In the genomic region with DNA sequence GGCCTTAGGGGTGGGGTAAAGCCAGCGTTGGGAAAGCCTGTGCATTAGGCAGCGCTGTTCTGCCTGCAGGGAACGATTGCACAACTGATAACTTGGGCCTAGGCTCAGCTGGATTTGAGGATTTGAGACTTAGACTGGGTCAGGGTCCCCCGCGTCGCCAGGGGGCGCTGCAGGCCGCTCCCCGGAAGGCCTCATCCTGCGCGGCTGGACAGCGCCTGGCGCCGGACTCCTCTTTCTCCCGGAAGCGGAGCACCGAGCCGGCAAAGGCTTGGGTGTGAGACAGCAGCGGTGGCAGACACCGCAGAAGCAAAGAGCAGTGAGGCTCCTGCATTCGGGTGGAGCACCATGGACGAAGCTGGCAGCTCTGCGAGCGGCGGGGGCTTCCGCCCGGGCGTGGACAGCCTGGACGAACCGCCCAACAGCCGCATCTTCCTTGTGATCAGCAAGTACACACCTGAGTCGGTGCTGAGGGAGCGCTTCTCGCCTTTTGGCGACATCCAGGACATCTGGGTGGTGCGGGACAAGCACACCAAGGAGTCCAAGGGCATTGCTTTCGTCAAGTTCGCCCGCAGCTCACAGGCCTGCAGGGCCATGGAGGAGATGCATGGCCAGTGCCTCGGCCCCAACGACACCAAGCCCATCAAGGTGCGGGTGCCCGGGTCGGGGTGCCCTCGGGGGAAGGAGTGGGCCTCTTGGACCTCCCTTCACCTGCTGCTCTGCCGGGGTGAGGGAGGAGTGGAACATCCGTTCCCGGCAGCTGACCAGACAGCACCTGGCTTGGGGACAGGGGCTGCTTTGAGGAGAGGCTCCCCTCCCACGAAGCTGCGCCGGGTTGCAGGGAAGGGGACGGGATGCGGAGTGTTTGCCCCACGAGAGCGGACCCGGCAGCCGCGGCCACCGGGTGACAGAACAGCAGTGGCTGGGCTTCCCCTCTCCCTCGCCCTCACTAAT, we compare ENCODE assay signal across 8 cellular contexts. TPM values are rescaled to one million over a fixed set of nuclear protein-coding genes. Genes with fewer than 3 reads are reported as not detected.
DNase-seq lines count a peak whose midpoint lies in the region; ATAC-seq and TF ChIP-seq lines count a peak whose summit lies in the region.

A gene with protein sequence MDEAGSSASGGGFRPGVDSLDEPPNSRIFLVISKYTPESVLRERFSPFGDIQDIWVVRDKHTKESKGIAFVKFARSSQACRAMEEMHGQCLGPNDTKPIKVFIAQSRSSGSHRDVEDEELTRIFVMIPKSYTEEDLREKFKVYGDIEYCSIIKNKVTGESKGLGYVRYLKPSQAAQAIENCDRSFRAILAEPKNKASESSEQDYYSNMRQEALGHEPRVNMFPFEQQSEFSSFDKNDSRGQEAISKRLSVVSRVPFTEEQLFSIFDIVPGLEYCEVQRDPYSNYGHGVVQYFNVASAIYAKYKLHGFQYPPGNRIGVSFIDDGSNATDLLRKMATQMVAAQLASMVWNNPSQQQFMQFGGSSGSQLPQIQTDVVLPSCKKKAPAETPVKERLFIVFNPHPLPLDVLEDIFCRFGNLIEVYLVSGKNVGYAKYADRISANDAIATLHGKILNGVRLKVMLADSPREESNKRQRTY (plus strand): TSS at position 236 of the 951 bp plus-strand sequence. CDS start 110 bp downstream, at position 346.

- H3K4me3 ChIP-seq in PC-9: peak within 1 kb of the TSS; percentile 77
- peak within 1 kb of the TSS; percentile 97 to 99 for H3K4me3 ChIP-seq in muscle layer of duodenum (ENCODE audit: low read depth in 1 of 2, low read length in 2 of 2)

- no peaks in the 10 kb centered on the region for H3K9me3 ChIP-seq in PC-9 (ENCODE audit: insufficient read depth, low read depth)
- H3K9me3 ChIP-seq in muscle layer of duodenum (ENCODE audit: control insufficient read depth in 1 of 2, low read length in 2 of 2): no peaks in the 10 kb centered on the region

- peak; percentile 48; the same call in 1 of the 2 replicates for TF ChIP-seq RAD21 in Ishikawa (IDR thresholded peaks at IDR 0.05; ENCODE audit: low read depth)

- ATAC-seq in GM21576 (IDR thresholded peaks at IDR 0.05; ENCODE audit: unreplicated experiment) (peak; percentile 86), esophagus mucosa (peak; percentile 99)

- H2AFZ ChIP-seq in PC-9: peak within 1 kb of the TSS; percentile 98

- BruUV-seq in PC-9 (replicated peaks; lab: Mats Ljungman, UMichigan): TSS peak; percentile 44

- CTCF ChIA-PET in PC-9 (lab: Charles Lee): interaction anchor here (0.5 to 4.1 kb wide), 9 partner anchors 18 to 316 kb away, joined by 3 to 19 read pairs (median 3); no protein-coding TSS in a partner anchor

- intact Hi-C loops in PC-9 (cut with micrococcal nuclease; ENCODE audit: unreplicated experiment): loop anchor here (1.0 to 10.0 kb wide), 13 partner anchors 40 to 800 kb away; a partner anchor contains a TSS

- no peaks in the 10 kb centered on the region for H3K27me3 ChIP-seq in PC-9 (ENCODE audit: insufficient read depth, low read depth)
- H3K27me3 ChIP-seq in muscle layer of duodenum (ENCODE audit: low read depth, low read length): no peaks in the 10 kb centered on the region

- peaks cover 8% of the 10 kb centered on the region; the same call in 1 of the 2 replicates for H3K79me2 ChIP-seq in PC-9 (ENCODE audit: low read depth)

- TF ChIP-seq EP300 in Ishikawa (IDR thresholded peaks at IDR 0.05; ENCODE audit: borderline replicate concordance): peak; percentile 19; the same call in 1 of the 2 replicates

- POLR2A ChIA-PET in PC-9 (lab: Charles Lee; ENCODE audit: unreplicated experiment): interaction anchor here (0.7 kb wide), 2 partner anchors 131 to 589 kb away, joined by 3 to 5 read pairs; no protein-coding TSS in a partner anchor

- H3K4me1 ChIP-seq in PC-9 (replicated peaks; ENCODE audit: insufficient read depth) (peaks cover 15% of the 10 kb centered on the region), muscle layer of duodenum (ENCODE audit: control insufficient read depth in 1 of 2, insufficient read depth in 2 of 2, low read length in 2 of 2) (peaks cover 6 to 12% of the 10 kb centered on the region in 2 donors)

- peak within 1 kb of the TSS; percentile 74 for H3K4me2 ChIP-seq in PC-9

- no peaks in the 10 kb centered on the region for H4K20me1 ChIP-seq in PC-9 (ENCODE audit: insufficient read depth)

- H3K9me2 ChIP-seq in PC-9 (ENCODE audit: insufficient read depth): no peaks in the 10 kb centered on the region

- H3F3A ChIP-seq in PC-9 (ENCODE audit: insufficient read depth, low read depth): no peaks in the 10 kb centered on the region

- no peaks in the 10 kb centered on the region for H3K36me3 ChIP-seq in PC-9 (ENCODE audit: low read depth)
- H3K36me3 ChIP-seq in muscle layer of duodenum (ENCODE audit: control insufficient read depth in 1 of 2, insufficient read depth in 2 of 2, low read length in 2 of 2): peaks cover 1 to 6% of the 10 kb centered on the region in 2 donors

- TF ChIP-seq CTCF in PC-9 (conservative IDR thresholded peaks at IDR 0.05): peak; percentile 100

- H3K27ac ChIP-seq in PC-9: no peak within 1 kb of the TSS; the same call in 1 of the 2 replicates
- peak within 1 kb of the TSS; percentile 74 for H3K27ac ChIP-seq in muscle layer of duodenum (ENCODE audit: low read length)

- DNase-seq in DMS79 (lab: John Stamatoyannopoulos, UW) (peak; percentile 80), PC-9 (peak; percentile 92 to 96)
- DNase-seq in activated T-cell treated with anti-CD3 and anti-CD28 coated beads, Interleukin-2, amount 50 U/mL, for 1 hour: peak; percentile 86
- peak; percentile 63 to 79 for DNase-seq in stimulated activated CD8-positive, alpha-beta memory T cell treated with anti-CD3 and anti-CD28 coated beads, Interleukin-7, amount 100 ng/mL, for 4 hours (ENCODE audit: low read depth in 2 of 2)

TF ChIP-seq in Ishikawa, 13 proteins besides CTCF, POLR2A, EP300 and RAD21:
- TF ChIP-seq, protein P1, sequence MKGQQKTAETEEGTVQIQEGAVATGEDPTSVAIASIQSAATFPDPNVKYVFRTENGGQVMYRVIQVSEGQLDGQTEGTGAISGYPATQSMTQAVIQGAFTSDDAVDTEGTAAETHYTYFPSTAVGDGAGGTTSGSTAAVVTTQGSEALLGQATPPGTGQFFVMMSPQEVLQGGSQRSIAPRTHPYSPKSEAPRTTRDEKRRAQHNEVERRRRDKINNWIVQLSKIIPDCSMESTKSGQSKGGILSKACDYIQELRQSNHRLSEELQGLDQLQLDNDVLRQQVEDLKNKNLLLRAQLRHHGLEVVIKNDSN (IDR thresholded peaks at IDR 0.05): no peak
- TF ChIP-seq, protein P2, sequence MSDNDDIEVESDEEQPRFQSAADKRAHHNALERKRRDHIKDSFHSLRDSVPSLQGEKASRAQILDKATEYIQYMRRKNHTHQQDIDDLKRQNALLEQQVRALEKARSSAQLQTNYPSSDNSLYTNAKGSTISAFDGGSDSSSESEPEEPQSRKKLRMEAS (IDR thresholded peaks at IDR 0.05): peak; percentile 58
- peak; percentile 92 for TF ChIP-seq TAF1 (IDR thresholded peaks at IDR 0.05; ENCODE audit: low read depth)
- peak; percentile 45; the same call in 1 of the 2 replicates for TF ChIP-seq NFIC (IDR thresholded peaks at IDR 0.05)
- peak; percentile 66; the same call in 1 of the 2 replicates for TF ChIP-seq TCF12 (IDR thresholded peaks at IDR 0.05; ENCODE audit: low read depth)
- no peak for TF ChIP-seq CREB1 (IDR thresholded peaks at IDR 0.05; ENCODE audit: low read depth)
- TF ChIP-seq YY1 (IDR thresholded peaks at IDR 0.05; ENCODE audit: low read depth): peak; percentile 59; the same call in 1 of the 2 replicates
- TF ChIP-seq TEAD4 (IDR thresholded peaks at IDR 0.05): no peak; the same call in 1 of the 2 replicates
- TF ChIP-seq EGR1 (IDR thresholded peaks at IDR 0.05): no peak; the same call in 1 of the 2 replicates
- peak; percentile 96 for TF ChIP-seq CEBPB (IDR thresholded peaks at IDR 0.05)
- TF ChIP-seq, protein P3, sequence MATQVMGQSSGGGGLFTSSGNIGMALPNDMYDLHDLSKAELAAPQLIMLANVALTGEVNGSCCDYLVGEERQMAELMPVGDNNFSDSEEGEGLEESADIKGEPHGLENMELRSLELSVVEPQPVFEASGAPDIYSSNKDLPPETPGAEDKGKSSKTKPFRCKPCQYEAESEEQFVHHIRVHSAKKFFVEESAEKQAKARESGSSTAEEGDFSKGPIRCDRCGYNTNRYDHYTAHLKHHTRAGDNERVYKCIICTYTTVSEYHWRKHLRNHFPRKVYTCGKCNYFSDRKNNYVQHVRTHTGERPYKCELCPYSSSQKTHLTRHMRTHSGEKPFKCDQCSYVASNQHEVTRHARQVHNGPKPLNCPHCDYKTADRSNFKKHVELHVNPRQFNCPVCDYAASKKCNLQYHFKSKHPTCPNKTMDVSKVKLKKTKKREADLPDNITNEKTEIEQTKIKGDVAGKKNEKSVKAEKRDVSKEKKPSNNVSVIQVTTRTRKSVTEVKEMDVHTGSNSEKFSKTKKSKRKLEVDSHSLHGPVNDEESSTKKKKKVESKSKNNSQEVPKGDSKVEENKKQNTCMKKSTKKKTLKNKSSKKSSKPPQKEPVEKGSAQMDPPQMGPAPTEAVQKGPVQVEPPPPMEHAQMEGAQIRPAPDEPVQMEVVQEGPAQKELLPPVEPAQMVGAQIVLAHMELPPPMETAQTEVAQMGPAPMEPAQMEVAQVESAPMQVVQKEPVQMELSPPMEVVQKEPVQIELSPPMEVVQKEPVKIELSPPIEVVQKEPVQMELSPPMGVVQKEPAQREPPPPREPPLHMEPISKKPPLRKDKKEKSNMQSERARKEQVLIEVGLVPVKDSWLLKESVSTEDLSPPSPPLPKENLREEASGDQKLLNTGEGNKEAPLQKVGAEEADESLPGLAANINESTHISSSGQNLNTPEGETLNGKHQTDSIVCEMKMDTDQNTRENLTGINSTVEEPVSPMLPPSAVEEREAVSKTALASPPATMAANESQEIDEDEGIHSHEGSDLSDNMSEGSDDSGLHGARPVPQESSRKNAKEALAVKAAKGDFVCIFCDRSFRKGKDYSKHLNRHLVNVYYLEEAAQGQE (IDR thresholded peaks at IDR 0.05; ENCODE audit: low read depth): peak; percentile 78
- no peak for TF ChIP-seq FOXM1 (IDR thresholded peaks at IDR 0.05; ENCODE audit: borderline replicate concordance, low read depth)
- TF ChIP-seq ZBTB7A (IDR thresholded peaks at IDR 0.05; ENCODE audit: low read depth): no peak

RNA-seq across cellular contexts. Expression of the gene that starts here (rescaled TPM):
- total RNA-seq in PC-9 (2021) (8.7 and 12.6 TPM in 2 replicates), esophagus mucosa (7.4 TPM)
